8 cellular contexts compared by ENCODE assay signal in the genomic region with DNA sequence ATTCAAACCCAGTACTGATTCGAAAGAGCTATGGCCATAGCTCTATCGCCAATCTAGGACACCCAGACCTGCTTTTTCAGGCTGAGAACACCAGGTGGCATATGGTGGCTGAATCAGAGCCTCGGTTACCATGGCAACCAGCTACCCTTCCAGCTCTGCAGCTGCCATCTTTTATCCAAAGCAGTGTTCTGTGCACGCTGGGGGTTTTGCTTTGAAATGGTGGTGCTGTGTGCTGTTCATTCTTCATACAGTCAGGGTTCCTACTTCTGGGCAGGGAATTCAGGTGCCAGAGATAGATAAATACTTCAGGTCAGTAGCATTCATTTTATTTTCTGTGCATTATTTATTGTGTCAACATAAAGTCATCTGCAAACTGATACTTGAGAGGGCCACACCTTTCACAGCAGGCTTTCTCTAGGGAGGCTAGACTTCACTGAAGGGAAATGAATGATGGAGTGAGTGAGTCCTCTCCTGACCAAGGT.
DNase-seq lines count a peak whose midpoint lies in the region; ATAC-seq and TF ChIP-seq lines count a peak whose summit lies in the region.

No MANE protein-coding gene starts in this region.

- intact Hi-C loops in heart right ventricle (cut with DNase I) (loop anchor here in 9 of 10 donors (1.0 to 10.0 kb wide), 7 partner anchors 283 to 581 kb away; a partner anchor contains a TSS), sciatic nerve (cut with DNase I) (no loop called here)

- no peak overlapping the region for H3K27ac ChIP-seq in 22Rv1
- H3K27ac ChIP-seq in SU-DHL-6 (ENCODE audit: low read depth, low read length), result no peak overlapping the region
- no peak overlapping the region for H3K27ac ChIP-seq in heart right ventricle

- peak; percentile 90 for TF ChIP-seq CTCF in 22Rv1 (IDR thresholded peaks at IDR 0.05)
- peak; percentile 48 for TF ChIP-seq CTCF in SU-DHL-6 (IDR thresholded peaks at IDR 0.05; ENCODE audit: insufficient read depth, low read length, poor library complexity, severe bottlenecking)
- TF ChIP-seq CTCF in heart right ventricle (IDR thresholded peaks at IDR 0.05), result peak; percentile 47 to 83 (median 73)

- 0 out of 2 replicates have a peak, but pooled peaks cover 6% of the 10 kb centered on the region for H3K9me3 ChIP-seq in SU-DHL-6 (ENCODE audit: insufficient read depth, low read length)
- H3K9me3 ChIP-seq in heart right ventricle, result peaks cover 0 to 26% (median 12%) of the 10 kb centered on the region in 11 donors

- H3K36me3 ChIP-seq in SU-DHL-6 (ENCODE audit: low read length), result no peaks in the 10 kb centered on the region
- no peaks in the 10 kb centered on the region for H3K36me3 ChIP-seq in heart right ventricle

- no peaks in the 10 kb centered on the region for H3K4me1 ChIP-seq in heart right ventricle

- peak; percentile 98 for ATAC-seq in GM18505 (IDR thresholded peaks at IDR 0.05; ENCODE audit: unreplicated experiment)
- peak; percentile 98 for ATAC-seq in HG02938 (IDR thresholded peaks at IDR 0.05; ENCODE audit: unreplicated experiment)
- ATAC-seq in heart right ventricle, result peak; percentile 72 to 86 (median 81)
- peak; percentile 63 for ATAC-seq in sciatic nerve

- H3K4me2 ChIP-seq in SU-DHL-6 (ENCODE audit: low read depth, low read length, poor library complexity, severe bottlenecking), result no peak overlapping the region

- no peaks in the 10 kb centered on the region for H3K79me2 ChIP-seq in SU-DHL-6 (ENCODE audit: insufficient read depth, low read length)

- H3K9me2 ChIP-seq in SU-DHL-6 (replicated peaks; ENCODE audit: insufficient read depth, low read length), result no peaks in the 10 kb centered on the region

- DNase-seq in NCI-H1436 (lab: John Stamatoyannopoulos, UW) (peak; percentile 94), heart right ventricle (peak; percentile 23 to 87), sciatic nerve (ENCODE audit: low spot score) (peak; percentile 76)
- DNase-seq in activated naive CD8-positive, alpha-beta T cell treated with anti-CD3 and anti-CD28 coated beads, Interleukin-2, amount 50 U/mL, for 16 hours (ENCODE audit: low read depth, low spot score), result peak; percentile 42

- 14 to 22% methylated on average over 4 of the region's 4 CpGs for WGBS in heart right ventricle, 2 donors

- H3F3A ChIP-seq in SU-DHL-6 (ENCODE audit: insufficient read depth), result no peaks in the 10 kb centered on the region

- H4K20me1 ChIP-seq in SU-DHL-6 (ENCODE audit: low read depth, low read length), result no peaks in the 10 kb centered on the region

- H3K4me3 ChIP-seq in SU-DHL-6 (ENCODE audit: insufficient read depth, low read length, poor library complexity, severe bottlenecking), result no peak overlapping the region
- H3K4me3 ChIP-seq in heart right ventricle, result no peak overlapping the region

- no peak overlapping the region for H2AFZ ChIP-seq in SU-DHL-6 (ENCODE audit: low read depth, low read length, severe bottlenecking)

- no peak for TF ChIP-seq POLR2A in GM18505 (IDR thresholded peaks at IDR 0.05; ENCODE audit: borderline replicate concordance, extremely low read depth, insufficient read depth, insufficient read length)

- H3K27me3 ChIP-seq in SU-DHL-6 (ENCODE audit: low read length) (no peaks in the 10 kb centered on the region), heart right ventricle (no peaks in the 10 kb centered on the region)

- H3K9ac ChIP-seq in SU-DHL-6 (ENCODE audit: low read length), result no peak overlapping the region

Comparison
In these comparisons a context has a peak if more than half of its experiments do, and no peak if none do; other contexts are left out.
1. DNase-seq: peak in every context shown above with its lines; median percentile 94 in NCI-H1436; 76 in sciatic nerve; 55 in heart right ventricle; 42 in activated naive CD8-positive, alpha-beta T cell treated with anti-CD3 and anti-CD28 coated beads, Interleukin-2, amount 50 U/mL, for 16 hours.